ENCODE assay signal across 12 cellular contexts in the genomic region with DNA sequence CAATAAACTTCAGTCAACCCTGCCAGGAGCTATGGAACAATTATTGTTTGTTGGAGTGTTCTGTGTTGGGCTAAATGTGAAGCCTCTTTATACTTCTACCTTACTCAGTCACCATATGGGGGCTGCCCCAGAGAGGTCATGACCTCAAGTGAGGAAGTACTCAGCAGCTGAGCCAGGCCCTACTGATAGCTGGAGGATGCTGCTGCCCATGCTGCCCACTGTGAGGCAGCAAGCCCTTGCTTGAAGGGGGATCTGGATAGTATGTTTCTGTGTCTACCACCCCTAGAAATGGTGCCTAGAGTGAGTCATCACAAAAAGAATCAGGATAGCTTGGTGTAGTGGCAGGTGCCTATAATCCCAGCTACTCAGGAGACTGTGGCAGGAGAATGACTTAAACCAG. TPM values are rescaled to one million over a fixed set of nuclear protein-coding genes. Genes with fewer than 3 reads are reported as not detected.
A peak's percentile ranks its signal among the peaks of the same experiment; 100 is the strongest.
DNase-seq lines count a peak whose midpoint lies in the region; ATAC-seq and TF ChIP-seq lines count a peak whose summit lies in the region.
"Had no signal": no experiment of that assay in that cellular context is flagged by ENCODE, and none has a peak within 500 bp of the region (broad histone marks: within the 10 kb centered on the region; RNA-seq: fewer than 3 reads in every experiment).

No MANE protein-coding gene starts in this region.

- H3K79me2 ChIP-seq in SK-N-SH (ENCODE audit: insufficient read depth): peaks cover 5% of the 10 kb centered on the region

- TF ChIP-seq CTCF in SK-N-SH (IDR thresholded peaks at IDR 0.05): no peak
- TF ChIP-seq CTCF in colonic mucosa (IDR thresholded peaks at IDR 0.05): no peak

- H3K4me2 ChIP-seq in SK-N-SH: no peak overlapping the region

- H3K9me3 Mint-ChIP-seq in memory B cell: no peaks in the 10 kb centered on the region

- H3K27ac ChIP-seq in SK-N-SH (ENCODE audit: low read depth in 2 of 2, low read length in 1 of 2) (no peak overlapping the region), colonic mucosa (no peak overlapping the region)

- no peaks in the 10 kb centered on the region for H3K36me3 Mint-ChIP-seq in memory B cell

- no peak for TF ChIP-seq RAD21 in SK-N-SH (IDR thresholded peaks at IDR 0.05; ENCODE audit: low read length)

- no peak for DNase-seq in memory B cell (ENCODE audit: low spot score in 2 of 2)
- DNase-seq in HEK293T (ENCODE audit: extremely low spot score): no peak
- DNase-seq in SK-N-SH: no peak
- no peak for DNase-seq in SIG-M5 (lab: John Stamatoyannopoulos, UW)
- no peak for DNase-seq in colonic mucosa
- DNase-seq: activated CD4-positive, alpha-beta T cell treated with anti-CD3 and anti-CD28 coated beads, Interleukin-2, amount 50 U/mL, for 48 hours; DMS53; left colon had no signal

- peaks cover 13% of the 10 kb centered on the region for H3F3A ChIP-seq in SK-N-SH (replicated peaks; ENCODE audit: insufficient read depth)

- no peaks in the 10 kb centered on the region for H3K9me2 ChIP-seq in SK-N-SH

- H3K27me3 ChIP-seq in SK-N-SH (ENCODE audit: insufficient read depth) (no peaks in the 10 kb centered on the region), colonic mucosa (no peaks in the 10 kb centered on the region)

- peak; percentile 42 for ATAC-seq in GM18511 (IDR thresholded peaks at IDR 0.05; ENCODE audit: unreplicated experiment)
- peak; percentile 54 for ATAC-seq in GM21576 (IDR thresholded peaks at IDR 0.05; ENCODE audit: unreplicated experiment)
- ATAC-seq in HG03571 (IDR thresholded peaks at IDR 0.05; ENCODE audit: unreplicated experiment): peak; percentile 36
- no peak for ATAC-seq in memory B cell (ENCODE audit: low read depth)
- ATAC-seq: left colon, Panc1 had no signal

- no peak overlapping the region for H2AFZ ChIP-seq in SK-N-SH (ENCODE audit: low read depth)

- peak overlapping the region; percentile 28 for H3K27ac Mint-ChIP-seq in memory B cell

- H3K4me3 ChIP-seq in SK-N-SH (ENCODE audit: low read depth in 2 of 2, low read length in 1 of 2) (no peak overlapping the region), colonic mucosa (no peak overlapping the region)

- CTCF ChIA-PET in HEK293T (lab: Yijun Ruan, JAX): no interaction called here
- CTCF ChIA-PET in SK-N-SH (lab: Yijun Ruan, JAX): interaction anchor here (0.8 to 1.6 kb wide), 3 partner anchors 15 to 534 kb away, joined by 4 to 5 read pairs (median 5); no protein-coding TSS in a partner anchor

- peaks cover under 1% of the 10 kb centered on the region; the same call in 1 of the 2 replicates for H4K20me1 ChIP-seq in SK-N-SH (ENCODE audit: insufficient read depth)

- POLR2A ChIA-PET in HEK293T (lab: Yijun Ruan, JAX) (interaction anchor here (1.0 to 1.9 kb wide), 2 partner anchors 11 to 14 kb away, joined by 3 to 6 read pairs; partner anchors contain the start of gene ZBTB11), SK-N-SH (lab: Yijun Ruan, JAX) (no interaction called here)

- TF ChIP-seq EP300 in SK-N-SH (IDR thresholded peaks at IDR 0.05; ENCODE audit: borderline replicate concordance in 1 of 2, low read depth in 1 of 2, low read length in 1 of 2): no peak

- H3K36me3 ChIP-seq in SK-N-SH (replicated peaks in 1 of 2; ENCODE audit: control insufficient read depth in 1 of 2, insufficient read depth in 2 of 2, low read length in 1 of 2) (peaks cover 0 to 2% of the 10 kb centered on the region in 2 experiments), colonic mucosa (no peaks in the 10 kb centered on the region)

- H3K4me1 ChIP-seq in SK-N-SH (ENCODE audit: control insufficient read depth in 1 of 2, insufficient read depth in 2 of 2, low read depth in 1 of 2, low read length in 1 of 2) (peaks cover 4 to 5% of the 10 kb centered on the region in 2 experiments; a peak in 3 of 4 replicates), colonic mucosa (no peaks in the 10 kb centered on the region)

- no peak overlapping the region for H3K9ac ChIP-seq in SK-N-SH
- no peak overlapping the region for H3K9ac ChIP-seq in colonic mucosa (ENCODE audit: low read depth in 2 of 2, low read length in 2 of 2)

- peaks cover 7% of the 10 kb centered on the region for H3K4me1 Mint-ChIP-seq in memory B cell

- H3K9me3 ChIP-seq in SK-N-SH (no peaks in the 10 kb centered on the region), colonic mucosa (no peaks in the 10 kb centered on the region)

- H3K4me3 Mint-ChIP-seq in memory B cell: no peak overlapping the region

- intact Hi-C loops in colonic mucosa (cut with DNase I): no loop called here

- no peaks in the 10 kb centered on the region for H3K27me3 Mint-ChIP-seq in memory B cell

TF ChIP-seq in HEK293T, 16 proteins besides CTCF, POLR2A, EP300 and RAD21:
- no peak for TF ChIP-seq CTBP1 (IDR thresholded peaks at IDR 0.05; ENCODE audit: borderline replicate concordance)
- no peak for TF ChIP-seq SUZ12 (IDR thresholded peaks at IDR 0.05)
- no peak for TF ChIP-seq ZNF384 (IDR thresholded peaks at IDR 0.05)
- no peak for TF ChIP-seq NFRKB (IDR thresholded peaks at IDR 0.05)
- TF ChIP-seq ELF4 (IDR thresholded peaks at IDR 0.05): no peak
- TF ChIP-seq SP1 (IDR thresholded peaks at IDR 0.05): no peak
- no peak for TF ChIP-seq L3MBTL2 (conservative IDR thresholded peaks at IDR 0.05)
- TF ChIP-seq BHLHE40 (IDR thresholded peaks at IDR 0.05; ENCODE audit: borderline replicate concordance): no peak
- no peak for TF ChIP-seq FOXA1 (IDR thresholded peaks at IDR 0.05)
- TF ChIP-seq FOXK2 (IDR thresholded peaks at IDR 0.05): no peak
- TF ChIP-seq PKNOX1 (IDR thresholded peaks at IDR 0.05): no peak
- no peak for TF ChIP-seq HDGF (IDR thresholded peaks at IDR 0.05; ENCODE audit: borderline replicate concordance)
- TF ChIP-seq FOXM1 (IDR thresholded peaks at IDR 0.05; ENCODE audit: borderline replicate concordance): no peak
- no peak for TF ChIP-seq ARNT (IDR thresholded peaks at IDR 0.05)
- TF ChIP-seq TARDBP (IDR thresholded peaks at IDR 0.05): no peak
- TF ChIP-seq LEF1 (IDR thresholded peaks at IDR 0.05; ENCODE audit: borderline replicate concordance): no peak

TF ChIP-seq in SK-N-SH, 30 proteins besides CTCF, POLR2A, EP300 and RAD21:
- TF ChIP-seq MXI1 (IDR thresholded peaks at IDR 0.05; ENCODE audit: low read depth, low read length): no peak
- TF ChIP-seq FOXM1 (IDR thresholded peaks at IDR 0.05; ENCODE audit: low read depth): no peak
- TF ChIP-seq, protein P1, sequence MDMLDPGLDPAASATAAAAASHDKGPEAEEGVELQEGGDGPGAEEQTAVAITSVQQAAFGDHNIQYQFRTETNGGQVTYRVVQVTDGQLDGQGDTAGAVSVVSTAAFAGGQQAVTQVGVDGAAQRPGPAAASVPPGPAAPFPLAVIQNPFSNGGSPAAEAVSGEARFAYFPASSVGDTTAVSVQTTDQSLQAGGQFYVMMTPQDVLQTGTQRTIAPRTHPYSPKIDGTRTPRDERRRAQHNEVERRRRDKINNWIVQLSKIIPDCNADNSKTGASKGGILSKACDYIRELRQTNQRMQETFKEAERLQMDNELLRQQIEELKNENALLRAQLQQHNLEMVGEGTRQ (IDR thresholded peaks at IDR 0.05; ENCODE audit: borderline replicate concordance, low read depth, low read length): no peak
- no peak for TF ChIP-seq NRF1 (IDR thresholded peaks at IDR 0.05; ENCODE audit: low read depth, low read length)
- TF ChIP-seq, protein P2, sequence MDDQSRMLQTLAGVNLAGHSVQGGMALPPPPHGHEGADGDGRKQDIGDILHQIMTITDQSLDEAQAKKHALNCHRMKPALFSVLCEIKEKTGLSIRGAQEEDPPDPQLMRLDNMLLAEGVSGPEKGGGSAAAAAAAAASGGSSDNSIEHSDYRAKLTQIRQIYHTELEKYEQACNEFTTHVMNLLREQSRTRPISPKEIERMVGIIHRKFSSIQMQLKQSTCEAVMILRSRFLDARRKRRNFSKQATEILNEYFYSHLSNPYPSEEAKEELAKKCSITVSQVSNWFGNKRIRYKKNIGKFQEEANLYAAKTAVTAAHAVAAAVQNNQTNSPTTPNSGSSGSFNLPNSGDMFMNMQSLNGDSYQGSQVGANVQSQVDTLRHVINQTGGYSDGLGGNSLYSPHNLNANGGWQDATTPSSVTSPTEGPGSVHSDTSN (IDR thresholded peaks at IDR 0.05): no peak
- no peak for TF ChIP-seq MEF2A (IDR thresholded peaks at IDR 0.05; ENCODE audit: borderline replicate concordance, low read depth)
- no peak for TF ChIP-seq NFIC (IDR thresholded peaks at IDR 0.05; ENCODE audit: borderline replicate concordance)
- no peak for TF ChIP-seq JUND (IDR thresholded peaks at IDR 0.05)

RNA-seq across cellular contexts. Expression of gene RPL24, which starts 4.5 kb away (rescaled TPM):
- 1,143 and 1,159 TPM in 2 replicates for polyA plus RNA-seq in SK-N-SH (2012; rRNA removed)
- 1,362 and 1,673 TPM in 2 replicates for polyA plus RNA-seq in SK-N-SH (2012; cell fraction: cytosol; rRNA removed)
- polyA plus RNA-seq in SK-N-SH (2012; cell fraction: nucleus; rRNA removed): 332 and 345 TPM in 2 replicates
- total RNA-seq in colonic mucosa: 1,000 to 10,000 TPM in 1 of 2 donors, 100 to 1,000 TPM in 1; 835 to 1,022 TPM

RNA-seq across cellular contexts. Expression of gene ZBTB11, which starts 14.0 kb away (rescaled TPM):
- polyA plus RNA-seq in SK-N-SH (2012; rRNA removed): 4.9 and 7.2 TPM in 2 replicates
- 5.7 and 5.9 TPM in 2 replicates for polyA plus RNA-seq in SK-N-SH (2012; cell fraction: cytosol; rRNA removed)
- polyA plus RNA-seq in SK-N-SH (2012; cell fraction: nucleus; rRNA removed): 7.2 and 16.9 TPM in 2 replicates
- total RNA-seq in colonic mucosa: 10 to 100 TPM; 12.2 to 14.3 TPM

RNA-seq across cellular contexts. Expression of gene CEP97, which starts 33.4 kb away (rescaled TPM):
- 1.3 and 1.5 TPM in 2 replicates for polyA plus RNA-seq in SK-N-SH (2012; rRNA removed)
- 1.6 and 1.7 TPM in 2 replicates for polyA plus RNA-seq in SK-N-SH (2012; cell fraction: cytosol; rRNA removed)
- 1.5 and 3.8 TPM in 2 replicates for polyA plus RNA-seq in SK-N-SH (2012; cell fraction: nucleus; rRNA removed)
- total RNA-seq in colonic mucosa: 1 to 10 TPM; 5.5 to 7.1 TPM
